Comparison of ENCODE assay signal across 1 cellular context in the genomic region with DNA sequence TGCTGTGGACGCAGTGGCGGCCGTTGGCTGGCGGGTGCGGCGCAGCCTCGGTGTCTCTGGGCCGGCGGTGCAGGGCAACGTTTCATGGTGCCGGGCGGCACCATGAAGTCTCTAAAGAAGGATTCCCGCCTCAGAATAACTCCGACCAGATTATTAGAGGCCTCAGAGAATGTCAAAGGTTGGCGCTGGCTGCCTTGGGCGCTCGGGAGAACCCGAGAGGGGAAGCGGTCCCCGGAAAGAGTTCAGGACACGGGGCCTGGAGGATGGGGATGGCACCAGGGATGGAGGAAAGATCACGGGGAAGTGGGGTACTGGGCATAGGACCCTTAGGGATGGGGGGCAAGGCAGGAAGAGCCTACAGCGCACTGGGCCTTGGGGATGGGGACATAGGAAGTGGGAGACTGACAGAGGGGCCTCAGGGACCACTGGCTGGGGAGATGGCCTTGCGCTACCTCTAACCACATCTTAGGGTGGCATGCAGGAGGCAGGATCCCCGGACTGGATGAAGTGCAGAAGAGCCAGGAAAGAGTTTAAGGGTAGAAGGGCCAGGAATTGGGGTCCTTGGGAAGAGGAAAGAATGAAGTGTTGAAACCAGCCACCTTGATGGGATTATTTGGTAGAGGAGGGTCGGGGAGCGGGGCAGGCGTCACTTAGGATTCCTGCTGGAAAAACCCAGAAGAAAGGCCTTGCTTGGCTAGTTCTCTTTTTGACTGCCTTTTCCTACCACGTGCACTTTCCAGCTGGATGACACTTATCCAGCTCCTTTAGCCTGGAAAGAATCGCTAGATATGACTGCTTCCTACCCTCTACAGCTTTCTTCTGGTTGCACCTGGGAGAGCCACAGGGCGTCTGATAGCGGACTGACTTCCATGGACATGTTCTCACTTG.
TF ChIP-seq lines count a peak whose summit lies in the region.

No MANE protein-coding gene starts in this region.

TF ChIP-seq in H1, 55 proteins besides CTCF, POLR2A, EP300 and RAD21:
- TF ChIP-seq ASH2L (IDR thresholded peaks at IDR 0.05; ENCODE audit: low read length) = peak; percentile 4
- no peak for TF ChIP-seq RBBP5 (IDR thresholded peaks at IDR 0.05; ENCODE audit: borderline replicate concordance, low read depth, low read length)
- TF ChIP-seq SIN3A (conservative IDR thresholded peaks at IDR 0.05 in 1 of 2, IDR thresholded peaks at IDR 0.05 in 1 of 2; ENCODE audit: low read depth in 1 of 2, low read length in 2 of 2) = peak; percentile 20 to 78; a peak in 1 of 4 replicates
- TF ChIP-seq, protein P1, sequence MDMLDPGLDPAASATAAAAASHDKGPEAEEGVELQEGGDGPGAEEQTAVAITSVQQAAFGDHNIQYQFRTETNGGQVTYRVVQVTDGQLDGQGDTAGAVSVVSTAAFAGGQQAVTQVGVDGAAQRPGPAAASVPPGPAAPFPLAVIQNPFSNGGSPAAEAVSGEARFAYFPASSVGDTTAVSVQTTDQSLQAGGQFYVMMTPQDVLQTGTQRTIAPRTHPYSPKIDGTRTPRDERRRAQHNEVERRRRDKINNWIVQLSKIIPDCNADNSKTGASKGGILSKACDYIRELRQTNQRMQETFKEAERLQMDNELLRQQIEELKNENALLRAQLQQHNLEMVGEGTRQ (IDR thresholded peaks at IDR 0.05; ENCODE audit: low read length) = no peak
- TF ChIP-seq YY1 (IDR thresholded peaks at IDR 0.05; ENCODE audit: low read depth, low read length) = 0 out of 2 replicates have a peak, but pooled peaks have one; percentile 14
- 0 out of 2 replicates have a peak, but pooled peaks have one; percentile 26 for TF ChIP-seq GABPA (IDR thresholded peaks at IDR 0.05; ENCODE audit: borderline replicate concordance, insufficient read depth, low read length)
- TF ChIP-seq SIRT6 (IDR thresholded peaks at IDR 0.05; ENCODE audit: low read length) = no peak
- TF ChIP-seq TAF1 (IDR thresholded peaks at IDR 0.05; ENCODE audit: low read depth, low read length) = no peak
- no peak for TF ChIP-seq SRF (IDR thresholded peaks at IDR 0.05; ENCODE audit: low read depth, low read length)
- TF ChIP-seq ZNF274 (IDR thresholded peaks at IDR 0.05; ENCODE audit: borderline replicate concordance, extremely low read depth, low read length) = no peak
- TF ChIP-seq TEAD4 (IDR thresholded peaks at IDR 0.05; ENCODE audit: low read depth, low read length) = no peak
